6 cellular contexts compared by ENCODE assay signal in the genomic region with DNA sequence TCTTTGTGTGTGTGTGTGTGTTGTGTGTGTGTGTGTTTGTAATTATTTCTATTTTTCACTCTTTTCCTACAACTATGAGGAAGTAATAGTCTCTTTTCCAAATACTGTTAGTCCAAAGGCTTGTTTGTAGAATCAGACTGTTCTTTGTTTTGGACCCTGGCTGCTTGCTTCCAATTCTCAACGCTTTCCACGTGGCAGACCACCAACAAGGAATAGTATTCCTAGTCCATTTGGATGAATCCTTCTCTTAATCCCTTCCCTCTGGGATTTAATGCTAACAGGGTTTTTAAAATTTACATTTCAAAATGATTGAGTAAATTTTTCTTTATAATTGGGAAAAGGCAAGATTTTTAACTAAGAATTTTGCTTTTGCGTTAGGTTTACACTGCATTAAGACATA.
"Had no signal": no experiment of that assay in that cellular context is flagged by ENCODE, and none has a peak within 500 bp of the region (broad histone marks: within the 10 kb centered on the region; RNA-seq: fewer than 3 reads in every experiment).

No MANE protein-coding gene starts in this region.

- H3K9me3 ChIP-seq: HAP-1 had no signal

- H3K4me1 ChIP-seq: HAP-1 had no signal

- H3K27ac ChIP-seq: GM23248, HL-60 had no signal

- H3K36me3 ChIP-seq: HAP-1 had no signal

- H3K4me3 ChIP-seq: GM23248, HAP-1 had no signal

- DNase-seq: GM23248, GOT3, H7, HFFc6 had no signal
